Comparison of ENCODE assay signal across 7 cellular contexts in genomic region chr17:78185981-78186688, GRCh38. TPM values are rescaled to one million over a fixed set of nuclear protein-coding genes. Genes with fewer than 3 reads are reported as not detected.
DNase-seq lines count a peak whose midpoint lies in the region; ATAC-seq lines count a peak whose summit lies in the region.
"Had no signal": no experiment of that assay in that cellular context is flagged by ENCODE, and none has a peak within 500 bp of the region (broad histone marks: within the 10 kb centered on the region; RNA-seq: fewer than 3 reads in every experiment).

No MANE protein-coding gene starts in this region.

- DNase-seq in SKM-1 treated with dmso at 0.1 percent for 144 hours (lab: John Stamatoyannopoulos, UW; ENCODE audit: unreplicated experiment) (peak; percentile 23), SKM-1 (lab: John Stamatoyannopoulos, UW; ENCODE audit: unreplicated experiment) (no peak), mesendoderm (peak; percentile 70), GOT3 (lab: John Stamatoyannopoulos, UW) (no peak), GM19238 (ENCODE audit: insufficient read length, low spot score) (no peak)
- no peak for DNase-seq in activated CD8-positive, alpha-beta memory T cell treated with anti-CD3 and anti-CD28 coated beads, Interleukin-2, amount 10 ng/mL, durations not matched to agents 7 days and 5 days

- H2BK15ac ChIP-seq in mesendoderm (replicated peaks; ENCODE audit: low read depth) = no peak overlapping the region

- peak overlapping the region; percentile 74 for H3K9ac ChIP-seq in mesendoderm (ENCODE audit: low read length)

- H3K27me3 Mint-ChIP-seq in activated CD8-positive, alpha-beta memory T cell treated with anti-CD3 and anti-CD28 coated beads, Interleukin-2, amount 10 ng/mL, durations not matched to agents 7 days and 5 days = no peaks in the 10 kb centered on the region

- no peak overlapping the region for H4K5ac ChIP-seq in mesendoderm (ENCODE audit: low read length)

- peaks cover 31% of the 10 kb centered on the region for H3K79me2 ChIP-seq in mesendoderm (ENCODE audit: control insufficient read depth, insufficient read depth, low read length)

- peak overlapping the region; percentile 63 for H3K4ac ChIP-seq in mesendoderm (ENCODE audit: low read depth, low read length)

- H3K23ac ChIP-seq in mesendoderm (ENCODE audit: low read length) = no peak overlapping the region

- H3K18ac ChIP-seq in mesendoderm (ENCODE audit: low read length) = peak overlapping the region; percentile 82

- peaks cover 7% of the 10 kb centered on the region for H3K36me3 ChIP-seq in mesendoderm (ENCODE audit: control insufficient read depth, insufficient read depth, low read length)

- no peak overlapping the region for H4K8ac ChIP-seq in mesendoderm (ENCODE audit: low read depth, low read length)

- H3K79me1 ChIP-seq in mesendoderm (ENCODE audit: low read length) = peaks cover 18% of the 10 kb centered on the region

- H3K4me1 ChIP-seq in mesendoderm (ENCODE audit: control insufficient read depth, low read depth, low read length) = peaks cover 9% of the 10 kb centered on the region

- no peaks in the 10 kb centered on the region for H3K9me3 Mint-ChIP-seq in activated CD8-positive, alpha-beta memory T cell treated with anti-CD3 and anti-CD28 coated beads, Interleukin-2, amount 10 ng/mL, durations not matched to agents 7 days and 5 days (ENCODE audit: low read depth)

- CTCF ChIA-PET in activated CD8-positive, alpha-beta memory T cell treated with anti-CD3 and anti-CD28 coated beads, Interleukin-2, amount 10 ng/mL, durations not matched to agents 7 days and 5 days (lab: Charles Lee) = interaction anchor here (0.8 to 3.4 kb wide), 10 partner anchors 9 to 103 kb away, joined by 3 to 31 read pairs (median 5); no protein-coding TSS in a partner anchor

- no CpG with 5 or more reads among the region's 10 CpGs for WGBS in mesendoderm (ENCODE audit: extremely low coverage, insufficient coverage, low lambda C conversion rate)

- H3K56ac ChIP-seq in mesendoderm (ENCODE audit: low read length) = peak overlapping the region; percentile 87

- peak overlapping the region; percentile 84 for H3K4me2 ChIP-seq in mesendoderm (ENCODE audit: low read length)

- no peak overlapping the region for H2BK120ac ChIP-seq in mesendoderm (ENCODE audit: low read depth, low read length)

- peak overlapping the region; percentile 66 for H3K27ac Mint-ChIP-seq in activated CD8-positive, alpha-beta memory T cell treated with anti-CD3 and anti-CD28 coated beads, Interleukin-2, amount 10 ng/mL, durations not matched to agents 7 days and 5 days

- peaks cover 48% of the 10 kb centered on the region for H3K4me1 Mint-ChIP-seq in activated CD8-positive, alpha-beta memory T cell treated with anti-CD3 and anti-CD28 coated beads, Interleukin-2, amount 10 ng/mL, durations not matched to agents 7 days and 5 days

- H3K36me3 Mint-ChIP-seq in activated CD8-positive, alpha-beta memory T cell treated with anti-CD3 and anti-CD28 coated beads, Interleukin-2, amount 10 ng/mL, durations not matched to agents 7 days and 5 days = peaks cover 28% of the 10 kb centered on the region

- no peak overlapping the region for H3K27ac ChIP-seq in mesendoderm (ENCODE audit: low read depth, low read length)

- peak overlapping the region; percentile 57 for H3K4me3 ChIP-seq in mesendoderm (ENCODE audit: low read length)

- H3K27me3 ChIP-seq in mesendoderm (ENCODE audit: insufficient read depth, low read length, poor library complexity) = no peaks in the 10 kb centered on the region

- H2AK5ac ChIP-seq in mesendoderm (ENCODE audit: low read length) = no peak overlapping the region

- H3K4me3 Mint-ChIP-seq in activated CD8-positive, alpha-beta memory T cell treated with anti-CD3 and anti-CD28 coated beads, Interleukin-2, amount 10 ng/mL, durations not matched to agents 7 days and 5 days = peak overlapping the region; percentile 81

- peak; percentile 5 for ATAC-seq in activated CD8-positive, alpha-beta memory T cell treated with anti-CD3 and anti-CD28 coated beads, Interleukin-2, amount 10 ng/mL, durations not matched to agents 7 days and 5 days

- H2BK5ac ChIP-seq in mesendoderm (ENCODE audit: low read length) = no peak overlapping the region

RNA-seq across cellular contexts. Expression of gene TK1, which starts 0.7 kb away (rescaled TPM):
- total RNA-seq in activated CD8-positive, alpha-beta memory T cell treated with anti-CD3 and anti-CD28 coated beads, Interleukin-2, amount 10 ng/mL, durations not matched to agents 7 days and 5 days = 100 to 1,000 TPM; 145 to 164 TPM
- polyA plus RNA-seq in mesendoderm (2013, experiment 1 of 2) = 73.3 TPM
- polyA plus RNA-seq in mesendoderm (2013, experiment 2 of 2) = 72.5 TPM

RNA-seq across cellular contexts. Expression of gene AFMID, which starts 1.0 kb away (rescaled TPM):
- 10 to 100 TPM; 17.1 to 24.2 TPM for total RNA-seq in activated CD8-positive, alpha-beta memory T cell treated with anti-CD3 and anti-CD28 coated beads, Interleukin-2, amount 10 ng/mL, durations not matched to agents 7 days and 5 days
- polyA plus RNA-seq in mesendoderm (2013, experiment 1 of 2) = 32.8 TPM
- polyA plus RNA-seq in mesendoderm (2013, experiment 2 of 2) = 31.2 TPM

RNA-seq across cellular contexts. Expression of gene SYNGR2, which starts 17.8 kb away (rescaled TPM):
- 10 to 100 TPM; 41.2 to 80.3 TPM for total RNA-seq in activated CD8-positive, alpha-beta memory T cell treated with anti-CD3 and anti-CD28 coated beads, Interleukin-2, amount 10 ng/mL, durations not matched to agents 7 days and 5 days
- 23.3 TPM for polyA plus RNA-seq in mesendoderm (2013, experiment 1 of 2)
- 23.1 TPM for polyA plus RNA-seq in mesendoderm (2013, experiment 2 of 2)

RNA-seq across cellular contexts. Expression of gene BIRC5, which starts 27.9 kb away (rescaled TPM):
- 10 to 100 TPM; 87.7 to 93.0 TPM for total RNA-seq in activated CD8-positive, alpha-beta memory T cell treated with anti-CD3 and anti-CD28 coated beads, Interleukin-2, amount 10 ng/mL, durations not matched to agents 7 days and 5 days
- polyA plus RNA-seq in mesendoderm (2013, experiment 1 of 2) = 69.7 TPM
- 68.0 TPM for polyA plus RNA-seq in mesendoderm (2013, experiment 2 of 2)

RNA-seq across cellular contexts. Expression of gene C17orf99, which starts 40.0 kb away (rescaled TPM):
- not detected for total RNA-seq in activated CD8-positive, alpha-beta memory T cell treated with anti-CD3 and anti-CD28 coated beads, Interleukin-2, amount 10 ng/mL, durations not matched to agents 7 days and 5 days
- not detected for polyA plus RNA-seq in mesendoderm (2013, experiment 1 of 2)
- polyA plus RNA-seq in mesendoderm (2013, experiment 2 of 2) = not detected
- polyA plus RNA-seq: neural cell had no signal

Comparison
In these comparisons a context has a peak if more than half of its experiments do, and no peak if none do; other contexts are left out.
1. DNase-seq: peak in SKM-1 treated with dmso at 0.1 percent for 144 hours (single experiment) and mesendoderm (single experiment); none in SKM-1 (single experiment), activated CD8-positive, alpha-beta memory T cell treated with anti-CD3 and anti-CD28 coated beads, Interleukin-2, amount 10 ng/mL, durations not matched to agents 7 days and 5 days (single experiment), GOT3 (single experiment) and GM19238 (single experiment).